19 cellular contexts compared by ENCODE assay signal in genomic region chr9:34338664-34339063, GRCh38. TPM values are rescaled to one million over a fixed set of nuclear protein-coding genes. Genes with fewer than 3 reads are reported as not detected.
DNase-seq lines count a peak whose midpoint lies in the region; ATAC-seq and TF ChIP-seq lines count a peak whose summit lies in the region.
"Had no signal": no experiment of that assay in that cellular context is flagged by ENCODE, and none has a peak within 500 bp of the region (broad histone marks: within the 10 kb centered on the region; RNA-seq: fewer than 3 reads in every experiment).

No MANE protein-coding gene starts in this region.

- ATAC-seq in heart right ventricle (peak in 4 of 8 donors; percentile 28 to 58 (median 48)), Right ventricle myocardium superior (ENCODE audit: poor library complexity) (no peak), HG02884 (IDR thresholded peaks at IDR 0.05; ENCODE audit: unreplicated experiment) (no peak), HG02970 (IDR thresholded peaks at IDR 0.05; ENCODE audit: low FRiP score, unreplicated experiment) (no peak)
- no peak for ATAC-seq in effector memory CD8-positive, alpha-beta T cell (replicated peaks)
- ATAC-seq: K562 had no signal

- intact Hi-C loops in heart right ventricle (cut with DNase I), result loop anchor here in 5 of 10 donors (10.0 kb wide), 3 partner anchors 166 to 266 kb away; no protein-coding TSS in a partner anchor
- intact Hi-C loops in Right ventricle myocardium superior (cut with DNase I), result loop anchor here (10.0 kb wide), 1 partner anchor 266 kb away; no protein-coding TSS in a partner anchor

- H3K27me3 ChIP-seq in heart right ventricle, result no peaks in the 10 kb centered on the region
- no peaks in the 10 kb centered on the region for H3K27me3 ChIP-seq in muscle layer of colon (ENCODE audit: control insufficient read depth in 1 of 2, insufficient read depth in 2 of 2, low read length in 2 of 2)

- peaks cover 0 to 48% (median 14%) of the 10 kb centered on the region in 9 donors for H3K4me1 ChIP-seq in heart right ventricle
- H3K4me1 ChIP-seq in muscle layer of colon (ENCODE audit: insufficient read depth, low read length), result peaks cover 58% of the 10 kb centered on the region

- TF ChIP-seq CTCF in heart right ventricle (IDR thresholded peaks at IDR 0.05), result no peak

- peak; percentile 15 to 29 for DNase-seq in heart right ventricle
- no peak for DNase-seq in Right ventricle myocardium superior
- DNase-seq in fibroblast of peridontal ligament (ENCODE audit: extremely low read depth), result peak; percentile 17
- DNase-seq in substantia nigra (lab: John Stamatoyannopoulos, UW), result peak in 30 of 49 donors; percentile 18 to 76 (median 40)
- DNase-seq in effector memory CD8-positive, alpha-beta T cell, result no peak
- DNase-seq: 8988T, COR-L47, DMS153, NCI-H1048, NCI-H345, NCI-H69 had no signal

- H3K9me3 ChIP-seq in heart right ventricle (no peaks in the 10 kb centered on the region), muscle layer of colon (ENCODE audit: low read length) (no peaks in the 10 kb centered on the region)
- H3K9me3 ChIP-seq: HAP-1 had no signal

- H3K27ac Mint-ChIP-seq in effector memory CD8-positive, alpha-beta T cell, result no peak overlapping the region

- peaks cover 0 to 72% (median 13%) of the 10 kb centered on the region in 9 donors for H3K36me3 ChIP-seq in heart right ventricle
- peaks cover 13% of the 10 kb centered on the region for H3K36me3 ChIP-seq in muscle layer of colon (ENCODE audit: insufficient read depth, low read length)

- no peak overlapping the region for H3K9ac ChIP-seq in muscle layer of colon (ENCODE audit: low read length)

- H3K4me3 ChIP-seq in heart right ventricle, result no peak overlapping the region
- H3K4me3 ChIP-seq in muscle layer of colon (ENCODE audit: low read depth in 1 of 2, low read length in 2 of 2), result no peak overlapping the region
- H3K4me3 ChIP-seq: HAP-1, K562 had no signal

- 58 to 63% methylated on average over 1 of the region's 1 CpG for whole genome bisulfite sequencing in heart right ventricle, 2 donors

- peak overlapping the region in 1 of 10 donors; percentile 24 for H3K27ac ChIP-seq in heart right ventricle
- H3K27ac ChIP-seq in muscle layer of colon (ENCODE audit: low read depth, low read length), result peak overlapping the region; percentile 71
- H3K27ac ChIP-seq in substantia nigra (ENCODE audit: low read depth, low read length, poor library complexity, severe bottlenecking), result peak overlapping the region; percentile 45
- H3K27ac ChIP-seq: C4-2B, HL-60, RWPE1 had no signal

- H3K4me3 Mint-ChIP-seq in effector memory CD8-positive, alpha-beta T cell, result no peak overlapping the region

- no peaks in the 10 kb centered on the region for H3K9me3 Mint-ChIP-seq in effector memory CD8-positive, alpha-beta T cell

- no peaks in the 10 kb centered on the region for H3K27me3 Mint-ChIP-seq in effector memory CD8-positive, alpha-beta T cell

- H3K36me3 Mint-ChIP-seq in effector memory CD8-positive, alpha-beta T cell (ENCODE audit: insufficient read depth), result peaks cover 15% of the 10 kb centered on the region

- peaks cover 3 to 9% of the 10 kb centered on the region in 2 donors for H3K4me1 Mint-ChIP-seq in effector memory CD8-positive, alpha-beta T cell (ENCODE audit: low read depth in 2 of 2)

RNA-seq across cellular contexts. Expression of gene NUDT2, which starts 9.3 kb away (rescaled TPM):
- total RNA-seq in heart right ventricle (10 to 100 TPM; 14.4 to 24.8 (median 18.4) TPM), Right ventricle myocardium superior (17.7 TPM)
- 10 to 100 TPM; 17.2 to 28.9 TPM for polyA plus RNA-seq in heart right ventricle

RNA-seq across cellular contexts. Expression of gene KIF24, which starts 9.6 kb away (rescaled TPM):
- total RNA-seq in heart right ventricle (1 to 10 TPM in 1 of 10 donors, under 1 TPM in 9; 0.25 to 1.2 (median 0.50) TPM), Right ventricle myocardium superior (0.56 TPM)
- polyA plus RNA-seq in heart right ventricle, result under 1 TPM; 0.29 to 0.43 TPM

RNA-seq across cellular contexts. Expression of gene MYORG, which starts 38.0 kb away (rescaled TPM):
- total RNA-seq in heart right ventricle, result 1 to 10 TPM; 4.9 to 9.1 (median 7.1) TPM
- polyA plus RNA-seq in heart right ventricle, result 1 to 10 TPM; 1.3 to 4.8 TPM
- total RNA-seq in Right ventricle myocardium superior, result 8.1 TPM

Comparison
In these comparisons a context has a peak if more than half of its experiments do, and no peak if none do; other contexts are left out.
1. DNase-seq: peak in heart right ventricle (2 of 2), fibroblast of peridontal ligament (single experiment) and substantia nigra (30 of 49); none in Right ventricle myocardium superior (single experiment) and effector memory CD8-positive, alpha-beta T cell (0 of 3).